ENCODE assay signal across 30 cellular contexts in the genomic region with DNA sequence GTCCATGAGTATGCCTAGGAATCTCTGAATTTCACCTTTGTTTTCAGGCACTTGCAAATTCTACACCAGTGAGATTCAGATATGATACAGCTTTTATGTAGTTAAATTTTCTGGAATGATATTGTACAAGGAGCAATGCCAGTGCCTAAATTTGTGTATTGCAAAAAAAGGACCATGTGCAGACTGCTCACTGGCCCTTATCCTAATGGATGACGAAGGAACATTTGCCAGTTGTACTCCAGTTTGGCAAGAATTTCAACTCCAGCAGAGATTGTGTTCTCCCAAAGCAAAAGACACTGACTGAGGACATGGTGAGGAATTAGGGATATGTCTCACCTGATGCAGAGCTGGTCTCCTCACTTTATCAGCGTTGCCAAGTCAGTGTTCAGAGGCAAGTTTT.
"Had no signal": no experiment of that assay in that cellular context is flagged by ENCODE, and none has a peak within 500 bp of the region (broad histone marks: within the 10 kb centered on the region; RNA-seq: fewer than 3 reads in every experiment).

No MANE protein-coding gene starts in this region.

- H3K4me3 Mint-ChIP-seq: stimulated activated effector memory CD8-positive, alpha-beta T cell treated with anti-CD3 and anti-CD28 coated beads, Interleukin-12 subunit alpha, Interleukin-12 subunit beta, amount 100 ng/mL, for 72 hours; stimulated activated memory B cell treated with anti-CD40 and anti-IgM and Interleukin-4, amounts not matched to agents 10 μg/mL and 1 μg/mL and 100 μg/mL, for 72 hours; stimulated activated naive B cell treated with anti-CD40 and anti-IgM and Interleukin-4, amounts not matched to agents 10 μg/mL and 1 μg/mL and 100 μg/mL, for 72 hours; stimulated activated naive CD8-positive, alpha-beta T cell treated with anti-CD3 and anti-CD28 coated beads, Interleukin-15, amount 100 ng/mL, for 72 hours; stimulated activated naive CD8-positive, alpha-beta T cell treated with anti-CD3 and anti-CD28 coated beads, Interleukin-15, Interleukin-2, amounts not matched to agents 100 ng/mL and 50 ng/mL, for 24 hours; type B pancreatic cell had no signal

- H3K4me1 ChIP-seq: stomach, suprapubic skin, testis, thyroid gland, tibial artery, tibial nerve, transverse colon, upper lobe of left lung, upper lobe of right lung, uterus, vagina had no signal

- H3K27me3 ChIP-seq: stomach, suprapubic skin, testis, thyroid gland, tibial artery, tibial nerve, transverse colon, upper lobe of left lung, upper lobe of right lung, uterus, vagina had no signal

- H3K9me3 Mint-ChIP-seq: stimulated activated effector memory CD8-positive, alpha-beta T cell treated with anti-CD3 and anti-CD28 coated beads, Interleukin-12 subunit alpha, Interleukin-12 subunit beta, amount 100 ng/mL, for 72 hours; stimulated activated memory B cell treated with anti-CD40 and anti-IgM and Interleukin-4, amounts not matched to agents 10 μg/mL and 1 μg/mL and 100 μg/mL, for 72 hours; stimulated activated naive B cell treated with anti-CD40 and anti-IgM and Interleukin-4, amounts not matched to agents 10 μg/mL and 1 μg/mL and 100 μg/mL, for 72 hours; stimulated activated naive CD8-positive, alpha-beta T cell treated with anti-CD3 and anti-CD28 coated beads, Interleukin-15, amount 100 ng/mL, for 72 hours; stimulated activated naive CD8-positive, alpha-beta T cell treated with anti-CD3 and anti-CD28 coated beads, Interleukin-15, Interleukin-2, amounts not matched to agents 100 ng/mL and 50 ng/mL, for 24 hours; type B pancreatic cell had no signal

- ATAC-seq: stimulated activated effector memory CD8-positive, alpha-beta T cell treated with anti-CD3 and anti-CD28 coated beads, Interleukin-12 subunit alpha, Interleukin-12 subunit beta, amount 100 ng/mL, for 72 hours; stimulated activated memory B cell treated with anti-CD40 and anti-IgM and Interleukin-4, amounts not matched to agents 10 μg/mL and 1 μg/mL and 100 μg/mL, for 72 hours; stimulated activated naive B cell treated with anti-CD40 and anti-IgM and Interleukin-4, amounts not matched to agents 10 μg/mL and 1 μg/mL and 100 μg/mL, for 72 hours; stimulated activated naive CD8-positive, alpha-beta T cell treated with anti-CD3 and anti-CD28 coated beads, Interleukin-15, amount 100 ng/mL, for 72 hours; stimulated activated naive CD8-positive, alpha-beta T cell treated with anti-CD3 and anti-CD28 coated beads, Interleukin-15, Interleukin-2, amounts not matched to agents 100 U/mL and 50 U/mL, for 24 hours; upper lobe of right lung had no signal

- H3K4me3 ChIP-seq: stomach, suprapubic skin, testis, thoracic aorta, thyroid gland, tibial artery, tibial nerve, transverse colon, upper lobe of left lung, upper lobe of right lung, uterus, vagina had no signal

- H3K27ac Mint-ChIP-seq: stimulated activated effector memory CD8-positive, alpha-beta T cell treated with anti-CD3 and anti-CD28 coated beads, Interleukin-12 subunit alpha, Interleukin-12 subunit beta, amount 100 ng/mL, for 72 hours; stimulated activated memory B cell treated with anti-CD40 and anti-IgM and Interleukin-4, amounts not matched to agents 10 μg/mL and 1 μg/mL and 100 μg/mL, for 72 hours; stimulated activated naive CD8-positive, alpha-beta T cell treated with anti-CD3 and anti-CD28 coated beads, Interleukin-15, amount 100 ng/mL, for 72 hours; type B pancreatic cell had no signal

- H3K36me3 ChIP-seq: uterus had no signal

- H3K9me3 ChIP-seq: stomach, suprapubic skin, testis, thoracic aorta, thyroid gland, tibial artery, tibial nerve, transverse colon, upper lobe of left lung, upper lobe of right lung, uterus, vagina had no signal

- H3K27ac ChIP-seq: stomach, suprapubic skin, testis, thoracic aorta, thyroid gland, tibial artery, tibial nerve, transverse colon, upper lobe of left lung, upper lobe of right lung, uterus, vagina had no signal

- H3K27me3 Mint-ChIP-seq: stimulated activated memory B cell treated with anti-CD40 and anti-IgM and Interleukin-4, amounts not matched to agents 10 μg/mL and 1 μg/mL and 100 μg/mL, for 72 hours; stimulated activated naive B cell treated with anti-CD40 and anti-IgM and Interleukin-4, amounts not matched to agents 10 μg/mL and 1 μg/mL and 100 μg/mL, for 72 hours; stimulated activated naive CD8-positive, alpha-beta T cell treated with anti-CD3 and anti-CD28 coated beads, Interleukin-15, amount 100 ng/mL, for 72 hours; stimulated activated naive CD8-positive, alpha-beta T cell treated with anti-CD3 and anti-CD28 coated beads, Interleukin-15, Interleukin-2, amounts not matched to agents 100 ng/mL and 50 ng/mL, for 24 hours; type B pancreatic cell had no signal

- FAIRE-seq: urothelium cell line had no signal

- DNase-seq: stimulated activated CD4-positive, alpha-beta T cell treated with anti-CD3 and anti-CD28 coated beads, Interleukin-2, amount 100 ng/mL, for 24 hours; stimulated activated CD4-positive, alpha-beta T cell treated with anti-CD3 and anti-CD28 coated beads, Interleukin-2, amount 100 ng/mL, for 48 hours; stimulated activated CD4-positive, alpha-beta T cell treated with anti-CD3 and anti-CD28 coated beads, Interleukin-4, amount 100 ng/mL, for 1 hour; stimulated activated CD4-positive, alpha-beta T cell treated with anti-CD3 and anti-CD28 coated beads, Interleukin-4, amount 100 ng/mL, for 24 hours; stimulated activated CD4-positive, alpha-beta T cell treated with anti-CD3 and anti-CD28 coated beads, Interleukin-4, amount 100 ng/mL, for 4 hours; stimulated activated CD8-positive, alpha-beta memory T cell treated with anti-CD3 and anti-CD28 coated beads, Interleukin-4, amount 100 ng/mL, for 48 hours; stimulated activated naive B cell treated with anti-CD40 and anti-IgM and Interleukin-4, amounts not matched to agents 10 μg/mL and 1 μg/mL and 100 μg/mL, for 72 hours; stimulated activated naive CD4-positive, alpha-beta T cell; stimulated activated naive CD4-positive, alpha-beta T cell treated with Interleukin-2 at 50 U/mL for 16 hours; stimulated activated naive CD8-positive, alpha-beta T cell treated with anti-CD3 and anti-CD28 coated beads, Interleukin-15, amount 100 ng/mL, for 72 hours; stimulated activated naive CD8-positive, alpha-beta T cell treated with anti-CD3 and anti-CD28 coated beads, Interleukin-15, Interleukin-2, amounts not matched to agents 100 U/mL and 50 U/mL, for 24 hours; stomach; substantia nigra; testis; thyroid gland; tibial artery; transverse colon; trophoblast cell; upper lobe of left lung; upper lobe of right lung; uterus had no signal
